1 cellular context compared by ENCODE assay signal in genomic region chr14:80364274-80364673, GRCh38.
TF ChIP-seq lines count a peak whose summit lies in the region.

No MANE protein-coding gene starts in this region.

TF ChIP-seq in GM23338, 12 proteins besides CTCF, POLR2A, EP300 and RAD21 (continued from another document):
- TF ChIP-seq ZNF462 (CRISPR knock-in tag; IDR thresholded peaks at IDR 0.05) (no peak), JUNB (IDR thresholded peaks at IDR 0.05; ENCODE audit: unreplicated experiment) (no peak)
